Comparison of ENCODE assay signal across 8 cellular contexts in genomic region chr5:149128023-149128875, GRCh38. TPM values are rescaled to one million over a fixed set of nuclear protein-coding genes. Genes with fewer than 3 reads are reported as not detected.
DNase-seq lines count a peak whose midpoint lies in the region; ATAC-seq and TF ChIP-seq lines count a peak whose summit lies in the region.

No MANE protein-coding gene starts in this region.

- no peaks in the 10 kb centered on the region for H3K4me1 Mint-ChIP-seq in activated CD8-positive, alpha-beta memory T cell treated with anti-CD3 and anti-CD28 coated beads, Interleukin-2, amount 10 ng/mL, durations not matched to agents 7 days and 5 days
- H3K4me1 Mint-ChIP-seq in nephron progenitor cell, result no peaks in the 10 kb centered on the region

- H3K9me3 Mint-ChIP-seq in activated CD8-positive, alpha-beta memory T cell treated with anti-CD3 and anti-CD28 coated beads, Interleukin-2, amount 10 ng/mL, durations not matched to agents 7 days and 5 days (ENCODE audit: low read depth), result no peaks in the 10 kb centered on the region
- no peaks in the 10 kb centered on the region for H3K9me3 Mint-ChIP-seq in nephron progenitor cell

- no peaks in the 10 kb centered on the region for H3K36me3 Mint-ChIP-seq in activated CD8-positive, alpha-beta memory T cell treated with anti-CD3 and anti-CD28 coated beads, Interleukin-2, amount 10 ng/mL, durations not matched to agents 7 days and 5 days
- no peaks in the 10 kb centered on the region for H3K36me3 Mint-ChIP-seq in nephron progenitor cell (ENCODE audit: low read depth)

- peak overlapping the region; percentile 84 for H3K27ac ChIP-seq in epithelial cell of prostate

- no peak overlapping the region for H3K4me3 Mint-ChIP-seq in activated CD8-positive, alpha-beta memory T cell treated with anti-CD3 and anti-CD28 coated beads, Interleukin-2, amount 10 ng/mL, durations not matched to agents 7 days and 5 days
- no peak overlapping the region for H3K4me3 Mint-ChIP-seq in nephron progenitor cell

- TF ChIP-seq CTCF in HFF-Myc (IDR thresholded peaks at IDR 0.05; ENCODE audit: low read depth, low read length, missing control alignments) (peak; percentile 92), nephron progenitor cell (IDR thresholded peaks at IDR 0.05) (peak; percentile 67)

- no peak for ATAC-seq in activated CD8-positive, alpha-beta memory T cell treated with anti-CD3 and anti-CD28 coated beads, Interleukin-2, amount 10 ng/mL, durations not matched to agents 7 days and 5 days

- H3K4me3 ChIP-seq in HFF-Myc (replicated peaks; ENCODE audit: low read depth, low read length), result no peak overlapping the region

- H3K27ac Mint-ChIP-seq in activated CD8-positive, alpha-beta memory T cell treated with anti-CD3 and anti-CD28 coated beads, Interleukin-2, amount 10 ng/mL, durations not matched to agents 7 days and 5 days, result no peak overlapping the region
- H3K27ac Mint-ChIP-seq in nephron progenitor cell, result no peak overlapping the region

- H3K27me3 Mint-ChIP-seq in activated CD8-positive, alpha-beta memory T cell treated with anti-CD3 and anti-CD28 coated beads, Interleukin-2, amount 10 ng/mL, durations not matched to agents 7 days and 5 days, result peaks cover 47% of the 10 kb centered on the region
- H3K27me3 Mint-ChIP-seq in nephron progenitor cell (ENCODE audit: low read depth, poor library complexity), result peaks cover 34% of the 10 kb centered on the region

- CTCF ChIA-PET in activated CD8-positive, alpha-beta memory T cell treated with anti-CD3 and anti-CD28 coated beads, Interleukin-2, amount 10 ng/mL, durations not matched to agents 7 days and 5 days (lab: Charles Lee), result no interaction called here

- peak; percentile 43 for DNase-seq in activated CD8-positive, alpha-beta memory T cell treated with anti-CD3 and anti-CD28 coated beads, Interleukin-2, amount 10 ng/mL, durations not matched to agents 7 days and 5 days
- no peak for DNase-seq in activated CD8-positive, alpha-beta memory T cell treated with anti-CD3 and anti-CD28 coated beads for 24 hours
- DNase-seq in HFF-Myc (ENCODE audit: extremely low read depth, low read depth) (no peak), RKO (ENCODE audit: low spot score) (peak; percentile 48), epithelial cell of prostate (ENCODE audit: low read depth, low spot score) (no peak), nephron progenitor cell (peak; percentile 48), NCI-H526 treated with DMSO at 0.1 percent for 48 hours (lab: John Stamatoyannopoulos, UW) (no peak), NCI-H1105 treated with DMSO at 0.1 percent for 48 hours (lab: John Stamatoyannopoulos, UW) (no peak)

RNA-seq across cellular contexts. Expression of gene ABLIM3, which starts 13.0 kb away (rescaled TPM):
- total RNA-seq in activated CD8-positive, alpha-beta memory T cell treated with anti-CD3 and anti-CD28 coated beads, Interleukin-2, amount 10 ng/mL, durations not matched to agents 7 days and 5 days, result under 1 TPM in 1 of 2 experiments, not detected in 1; 0.21 TPM

Comparison
In these comparisons a context has a peak if more than half of its experiments do, and no peak if none do; other contexts are left out.
1. DNase-seq: peak in activated CD8-positive, alpha-beta memory T cell treated with anti-CD3 and anti-CD28 coated beads, Interleukin-2, amount 10 ng/mL, durations not matched to agents 7 days and 5 days (single experiment), RKO (single experiment) and nephron progenitor cell (single experiment); none in activated CD8-positive, alpha-beta memory T cell treated with anti-CD3 and anti-CD28 coated beads for 24 hours (single experiment), HFF-Myc (single experiment), epithelial cell of prostate (single experiment), NCI-H526 treated with DMSO at 0.1 percent for 48 hours (single experiment) and NCI-H1105 treated with DMSO at 0.1 percent for 48 hours (single experiment).